Comparison of ENCODE assay signal across 8 cellular contexts in the genomic region with DNA sequence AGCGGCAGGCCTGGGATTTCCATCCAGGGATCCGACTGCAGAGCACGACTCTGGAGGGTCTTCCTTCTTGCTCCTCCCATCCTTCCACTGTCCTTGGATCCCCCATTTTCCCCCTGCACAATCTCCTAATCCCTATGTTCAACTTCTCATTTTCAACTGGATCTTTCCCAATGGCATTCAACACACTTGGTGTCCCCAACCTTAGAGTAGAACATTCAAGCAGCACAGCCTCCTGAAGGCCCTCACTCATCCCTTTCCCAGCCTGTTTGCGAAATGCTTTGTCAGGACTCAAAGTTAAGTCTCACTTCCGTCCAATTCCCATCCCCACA. TPM values are rescaled to one million over a fixed set of nuclear protein-coding genes. Genes with fewer than 3 reads are reported as not detected.
DNase-seq lines count a peak whose midpoint lies in the region; ATAC-seq and TF ChIP-seq lines count a peak whose summit lies in the region.

No MANE protein-coding gene starts in this region.

- no peaks in the 10 kb centered on the region; the same call in 1 of the 2 replicates for H3K9me3 ChIP-seq in AG04450 (ENCODE audit: control insufficient read depth, insufficient read depth, low read length)
- H3K9me3 ChIP-seq in HUES6 (ENCODE audit: control insufficient read depth, insufficient read depth, low read depth, low read length): no peaks in the 10 kb centered on the region
- no peaks in the 10 kb centered on the region for H3K9me3 ChIP-seq in muscle layer of colon (ENCODE audit: low read length)

- TF ChIP-seq CTCF in AG04450 (IDR thresholded peaks at IDR 0.05; ENCODE audit: low read depth, low read length) (no peak), cardiac fibroblast (IDR thresholded peaks at IDR 0.05; ENCODE audit: low read depth, low read length) (no peak)

- ATAC-seq in GM19035 (IDR thresholded peaks at IDR 0.05; ENCODE audit: unreplicated experiment) (no peak), GM21367 (IDR thresholded peaks at IDR 0.05; ENCODE audit: unreplicated experiment) (no peak)

- CTCF ChIA-PET in AG04450 (lab: Charles Lee): interaction anchor here (0.5 to 4.1 kb wide), 36 partner anchors 8 to 455 kb away, joined by 3 to 37 read pairs (median 4); no protein-coding TSS in a partner anchor
- CTCF ChIA-PET in HEK293T (lab: Yijun Ruan, JAX): interaction anchor here (0.6 to 1.5 kb wide), 6 partner anchors 10 to 257 kb away, joined by 3 to 6 read pairs (median 3); no protein-coding TSS in a partner anchor

- H3K4me1 ChIP-seq in HUES6 (ENCODE audit: control insufficient read depth, insufficient read depth, low read length) (peaks cover 16% of the 10 kb centered on the region), muscle layer of colon (ENCODE audit: insufficient read depth, low read length) (peaks cover 18% of the 10 kb centered on the region)

- H3K27ac ChIP-seq in AG04450 (ENCODE audit: low read depth, low read length): peak overlapping the region; percentile 31
- H3K27ac ChIP-seq in HUES6 (ENCODE audit: low read depth, low read length): peak overlapping the region; percentile 68; the same call in 1 of the 2 replicates
- peak overlapping the region; percentile 48 for H3K27ac ChIP-seq in muscle layer of colon (ENCODE audit: low read depth, low read length)

- H3K36me3 ChIP-seq in HUES6 (ENCODE audit: control insufficient read depth, insufficient read depth, low read length): peaks cover 53% of the 10 kb centered on the region
- peaks cover 38% of the 10 kb centered on the region for H3K36me3 ChIP-seq in muscle layer of colon (ENCODE audit: insufficient read depth, low read length)

- H3K27me3 ChIP-seq in AG04450 (ENCODE audit: control insufficient read depth, insufficient read depth, low read length) (no peaks in the 10 kb centered on the region), HUES6 (ENCODE audit: control insufficient read depth, insufficient read depth, low read length) (no peaks in the 10 kb centered on the region), muscle layer of colon (ENCODE audit: control insufficient read depth in 1 of 2, insufficient read depth in 2 of 2, low read length in 2 of 2) (no peaks in the 10 kb centered on the region)

- H3K9ac ChIP-seq in HUES6 (ENCODE audit: low read length): peak overlapping the region; percentile 84
- peak overlapping the region; percentile 49 for H3K9ac ChIP-seq in muscle layer of colon (ENCODE audit: low read length)

- POLR2A ChIA-PET in AG04450 (lab: Yijun Ruan, JAX) (no interaction called here), HEK293T (lab: Yijun Ruan, JAX) (interaction anchor here (1.1 to 1.6 kb wide), 3 partner anchors 9 to 62 kb away, joined by 3 to 4 read pairs (median 4); no protein-coding TSS in a partner anchor)

- no peak for DNase-seq in AG04450 (ENCODE audit: low read depth, low spot score)
- no peak for DNase-seq in cardiac fibroblast (ENCODE audit: low read depth in 2 of 2)
- no peak for DNase-seq in NCI-H1930 (lab: John Stamatoyannopoulos, UW)
- DNase-seq in HEK293T (ENCODE audit: extremely low spot score): no peak

- H3K4me3 ChIP-seq in AG04450 (ENCODE audit: low read depth, low read length) (peak overlapping the region; percentile 86), HUES6 (ENCODE audit: low read depth, low read length) (peak overlapping the region; percentile 92), cardiac fibroblast (replicated peaks in 1 of 2; ENCODE audit: low read depth in 2 of 2, low read length in 2 of 2) (peak overlapping the region; percentile 71 to 88), muscle layer of colon (ENCODE audit: low read depth in 1 of 2, low read length in 2 of 2) (peak overlapping the region; percentile 56 to 99)

TF ChIP-seq in HEK293T, 16 proteins besides CTCF, POLR2A, EP300 and RAD21:
- TF ChIP-seq CTBP1 (IDR thresholded peaks at IDR 0.05; ENCODE audit: borderline replicate concordance) (no peak), NFRKB (IDR thresholded peaks at IDR 0.05) (no peak)
- TF ChIP-seq, protein P1, sequence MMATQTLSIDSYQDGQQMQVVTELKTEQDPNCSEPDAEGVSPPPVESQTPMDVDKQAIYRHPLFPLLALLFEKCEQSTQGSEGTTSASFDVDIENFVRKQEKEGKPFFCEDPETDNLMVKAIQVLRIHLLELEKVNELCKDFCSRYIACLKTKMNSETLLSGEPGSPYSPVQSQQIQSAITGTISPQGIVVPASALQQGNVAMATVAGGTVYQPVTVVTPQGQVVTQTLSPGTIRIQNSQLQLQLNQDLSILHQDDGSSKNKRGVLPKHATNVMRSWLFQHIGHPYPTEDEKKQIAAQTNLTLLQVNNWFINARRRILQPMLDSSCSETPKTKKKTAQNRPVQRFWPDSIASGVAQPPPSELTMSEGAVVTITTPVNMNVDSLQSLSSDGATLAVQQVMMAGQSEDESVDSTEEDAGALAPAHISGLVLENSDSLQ (IDR thresholded peaks at IDR 0.05): no peak

RNA-seq across cellular contexts. Expression of a gene that starts 32.3 kb away (rescaled TPM):
- polyA plus RNA-seq in AG04450 (2011; rRNA removed): 403 and 458 TPM in 2 replicates
- 520 and 535 TPM in 2 replicates for polyA minus RNA-seq in AG04450 (2011; rRNA and poly(A)+ RNA removed)
